ENCODE assay signal across 26 cellular contexts in genomic region chr16:57858635-57859034, GRCh38.
"Had no signal": no experiment of that assay in that cellular context is flagged by ENCODE, and none has a peak within 500 bp of the region (broad histone marks: within the 10 kb centered on the region; RNA-seq: fewer than 3 reads in every experiment).

No MANE protein-coding gene starts in this region.

- H3K27ac ChIP-seq: brain microvascular endothelial cell, esophagus muscularis mucosa, foreskin keratinocyte, left lung, ovary had no signal

- H3K4me1 Mint-ChIP-seq: activated naive CD8-positive, alpha-beta T cell treated with anti-CD3 and anti-CD28 coated beads for 36 hours had no signal

- H3K4me3 Mint-ChIP-seq: activated CD4-positive, alpha-beta memory T cell treated with anti-CD3 and anti-CD28 coated beads for 36 hours; activated CD4-positive, alpha-beta T cell treated with anti-CD3 and anti-CD28 coated beads, Interleukin-2, amount 10 ng/mL, durations not matched to agents 24 days and 14 days; activated naive CD4-positive, alpha-beta T cell treated with anti-CD3 and anti-CD28 coated beads for 36 hours; activated naive CD8-positive, alpha-beta T cell treated with anti-CD3 and anti-CD28 coated beads for 36 hours; activated T-helper 1 cell treated with anti-CD3 and anti-CD28 coated beads, Interleukin-12 subunit alpha, Interleukin-12 subunit beta, Interleukin-2, Interleukin-4 antibody, amounts not matched to agents 30 ng/mL and 10 ng/mL and 1 ng/mL, durations not matched to agents 14 hours and 24 hours and 36 hours; dendritic cell treated with granulocyte-macrophage colony-stimulating factor and Interleukin-4, amounts not matched to agents 40 ng/mL and 50 ng/mL, for 4 days; mesothelial cell of epicardium; naive B cell; nephron progenitor cell had no signal

- H3K4me3 ChIP-seq: esophagus muscularis mucosa, left lung, ovary, smooth muscle cell, tibial nerve had no signal

- FAIRE-seq: astrocyte had no signal

- DNase-seq: activated CD4-positive, alpha-beta memory T cell treated with anti-CD3 and anti-CD28 coated beads for 36 hours; activated CD4-positive, alpha-beta T cell treated with anti-CD3 and anti-CD28 coated beads, Interleukin-2, amount 10 ng/mL, durations not matched to agents 24 days and 14 days; activated CD4-positive, CD25-positive, alpha-beta regulatory T cell treated with anti-CD3 and anti-CD28 coated beads, Interleukin-2, amount 50 U/mL, for 72 hours; activated CD8-positive, alpha-beta memory T cell treated with anti-CD3 and anti-CD28 coated beads, Interleukin-2, amount 50 U/mL, for 4 hours; activated effector memory CD4-positive, alpha-beta T cell treated with anti-CD3 and anti-CD28 coated beads, Interleukin-2, amount 50 U/mL, for 16 hours; activated naive CD4-positive, alpha-beta T cell treated with anti-CD3 and anti-CD28 coated beads for 36 hours; activated naive CD8-positive, alpha-beta T cell treated with anti-CD3 and anti-CD28 coated beads for 36 hours; activated T-cell treated with anti-CD3 and anti-CD28 coated beads, Interleukin-2, amount 50 U/mL, for 1 hour; amniotic stem cell; foreskin keratinocyte; left lung; naive B cell; nephron progenitor cell; ovary; stimulated activated CD4-positive, alpha-beta T cell treated with anti-CD3 and anti-CD28 coated beads, Interleukin-15, amount 100 ng/mL, for 24 hours; stimulated activated naive CD4-positive, alpha-beta T cell; T-helper 2 cell had no signal

- H3K36me3 ChIP-seq: brain microvascular endothelial cell, esophagus muscularis mucosa, left lung, ovary, tibial nerve had no signal

- H3K9me3 ChIP-seq: left lung, ovary had no signal

- H3K4me2 ChIP-seq: smooth muscle cell had no signal

- H3K27ac Mint-ChIP-seq: activated CD4-positive, alpha-beta memory T cell treated with anti-CD3 and anti-CD28 coated beads for 36 hours; activated CD4-positive, alpha-beta T cell treated with anti-CD3 and anti-CD28 coated beads, Interleukin-2, amount 10 ng/mL, durations not matched to agents 24 days and 14 days; activated naive CD4-positive, alpha-beta T cell treated with anti-CD3 and anti-CD28 coated beads for 36 hours; activated naive CD8-positive, alpha-beta T cell treated with anti-CD3 and anti-CD28 coated beads for 36 hours; activated T-helper 1 cell treated with anti-CD3 and anti-CD28 coated beads, Interleukin-12 subunit alpha, Interleukin-12 subunit beta, Interleukin-2, Interleukin-4 antibody, amounts not matched to agents 30 ng/mL and 10 ng/mL and 1 ng/mL, durations not matched to agents 14 hours and 24 hours and 36 hours; dendritic cell treated with granulocyte-macrophage colony-stimulating factor and Interleukin-4, amounts not matched to agents 40 ng/mL and 50 ng/mL, for 4 days; mesothelial cell of epicardium; naive B cell; nephron progenitor cell; progenitor cell of endocrine pancreas had no signal

- H3K9me3 Mint-ChIP-seq: activated CD4-positive, alpha-beta memory T cell treated with anti-CD3 and anti-CD28 coated beads for 36 hours; activated CD4-positive, alpha-beta T cell treated with anti-CD3 and anti-CD28 coated beads, Interleukin-2, amount 10 ng/mL, durations not matched to agents 24 days and 14 days; activated naive CD4-positive, alpha-beta T cell treated with anti-CD3 and anti-CD28 coated beads for 36 hours; activated T-helper 1 cell treated with anti-CD3 and anti-CD28 coated beads, Interleukin-12 subunit alpha, Interleukin-12 subunit beta, Interleukin-2, Interleukin-4 antibody, amounts not matched to agents 30 ng/mL and 10 ng/mL and 1 ng/mL, durations not matched to agents 14 hours and 24 hours and 36 hours; dendritic cell treated with granulocyte-macrophage colony-stimulating factor and Interleukin-4, amounts not matched to agents 40 ng/mL and 50 ng/mL, for 4 days; nephron progenitor cell had no signal

- H3K27me3 ChIP-seq: brain microvascular endothelial cell, esophagus muscularis mucosa, foreskin keratinocyte, left lung, ovary, tibial nerve had no signal
